ENCODE assay signal across 1 cellular context in the genomic region with DNA sequence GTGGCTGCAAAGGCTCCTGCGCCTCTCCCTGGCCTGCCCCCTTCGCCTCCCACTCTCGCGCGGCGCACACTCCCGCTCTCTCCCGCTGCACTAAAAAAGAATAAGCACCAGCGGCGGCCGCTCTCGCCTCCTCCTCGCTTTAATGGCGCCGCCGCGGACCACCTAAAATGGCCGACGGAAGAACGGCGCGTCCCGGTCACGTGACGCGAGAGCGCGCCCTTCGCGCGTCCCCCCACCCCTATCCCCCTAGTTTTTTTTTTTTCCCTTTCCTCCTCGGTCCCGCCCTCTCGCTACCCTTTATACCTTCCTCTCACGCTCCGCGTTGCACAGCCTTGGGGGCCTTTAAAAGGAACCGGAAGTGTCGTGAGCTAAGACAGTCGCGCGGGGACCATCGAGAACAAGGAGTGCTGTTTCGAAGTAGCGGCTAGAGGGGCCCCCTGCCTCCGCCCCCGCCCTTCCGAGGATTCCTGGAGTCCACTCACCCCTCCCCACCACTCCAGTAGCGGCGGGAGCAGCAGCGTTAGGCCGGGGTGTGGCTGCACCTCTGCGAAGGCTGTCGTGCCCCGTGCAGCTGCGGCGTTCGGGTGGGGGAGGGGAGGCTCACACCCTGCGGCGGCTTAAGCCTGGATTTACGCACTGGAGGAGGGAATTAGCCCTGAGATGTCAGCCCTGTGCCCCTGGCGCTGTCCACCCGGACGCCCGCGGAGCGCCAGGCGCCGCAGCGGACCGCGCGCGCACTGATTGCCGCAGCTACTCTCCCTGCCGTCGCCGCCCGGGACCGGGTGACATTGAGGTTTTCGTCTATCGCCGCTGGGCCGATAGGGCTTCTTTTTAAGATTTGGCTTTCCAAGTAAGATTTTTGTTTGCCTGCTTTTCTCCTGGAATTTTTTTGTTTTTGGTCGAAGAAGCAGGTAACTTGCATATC.
TF ChIP-seq lines count a peak whose summit lies in the region.

A gene with protein sequence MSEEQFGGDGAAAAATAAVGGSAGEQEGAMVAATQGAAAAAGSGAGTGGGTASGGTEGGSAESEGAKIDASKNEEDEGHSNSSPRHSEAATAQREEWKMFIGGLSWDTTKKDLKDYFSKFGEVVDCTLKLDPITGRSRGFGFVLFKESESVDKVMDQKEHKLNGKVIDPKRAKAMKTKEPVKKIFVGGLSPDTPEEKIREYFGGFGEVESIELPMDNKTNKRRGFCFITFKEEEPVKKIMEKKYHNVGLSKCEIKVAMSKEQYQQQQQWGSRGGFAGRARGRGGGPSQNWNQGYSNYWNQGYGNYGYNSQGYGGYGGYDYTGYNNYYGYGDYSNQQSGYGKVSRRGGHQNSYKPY (minus strand): TSS at position 176 of the 925 bp plus-strand sequence. CDS start 313 bp downstream, outside the sequence.

TF ChIP-seq in HEK293, 187 proteins besides CTCF, POLR2A, EP300 and RAD21 (continued from another document):
- TF ChIP-seq ZNF639 (tag by site-specific recombination; IDR thresholded peaks at IDR 0.05) = peak; percentile 85; the same call in 1 of the 2 replicates
- peak; percentile 81; the same call in 1 of the 2 replicates for TF ChIP-seq GFI1B (tag by site-specific recombination; IDR thresholded peaks at IDR 0.05)
- TF ChIP-seq ZNF433 (tag by site-specific recombination; IDR thresholded peaks at IDR 0.05; ENCODE audit: low read depth) = no peak
- TF ChIP-seq ZNF585B (tag by site-specific recombination; IDR thresholded peaks at IDR 0.05) = no peak
- TF ChIP-seq ZNF239 (tag by site-specific recombination; IDR thresholded peaks at IDR 0.05) = no peak
- TF ChIP-seq, protein P1, sequence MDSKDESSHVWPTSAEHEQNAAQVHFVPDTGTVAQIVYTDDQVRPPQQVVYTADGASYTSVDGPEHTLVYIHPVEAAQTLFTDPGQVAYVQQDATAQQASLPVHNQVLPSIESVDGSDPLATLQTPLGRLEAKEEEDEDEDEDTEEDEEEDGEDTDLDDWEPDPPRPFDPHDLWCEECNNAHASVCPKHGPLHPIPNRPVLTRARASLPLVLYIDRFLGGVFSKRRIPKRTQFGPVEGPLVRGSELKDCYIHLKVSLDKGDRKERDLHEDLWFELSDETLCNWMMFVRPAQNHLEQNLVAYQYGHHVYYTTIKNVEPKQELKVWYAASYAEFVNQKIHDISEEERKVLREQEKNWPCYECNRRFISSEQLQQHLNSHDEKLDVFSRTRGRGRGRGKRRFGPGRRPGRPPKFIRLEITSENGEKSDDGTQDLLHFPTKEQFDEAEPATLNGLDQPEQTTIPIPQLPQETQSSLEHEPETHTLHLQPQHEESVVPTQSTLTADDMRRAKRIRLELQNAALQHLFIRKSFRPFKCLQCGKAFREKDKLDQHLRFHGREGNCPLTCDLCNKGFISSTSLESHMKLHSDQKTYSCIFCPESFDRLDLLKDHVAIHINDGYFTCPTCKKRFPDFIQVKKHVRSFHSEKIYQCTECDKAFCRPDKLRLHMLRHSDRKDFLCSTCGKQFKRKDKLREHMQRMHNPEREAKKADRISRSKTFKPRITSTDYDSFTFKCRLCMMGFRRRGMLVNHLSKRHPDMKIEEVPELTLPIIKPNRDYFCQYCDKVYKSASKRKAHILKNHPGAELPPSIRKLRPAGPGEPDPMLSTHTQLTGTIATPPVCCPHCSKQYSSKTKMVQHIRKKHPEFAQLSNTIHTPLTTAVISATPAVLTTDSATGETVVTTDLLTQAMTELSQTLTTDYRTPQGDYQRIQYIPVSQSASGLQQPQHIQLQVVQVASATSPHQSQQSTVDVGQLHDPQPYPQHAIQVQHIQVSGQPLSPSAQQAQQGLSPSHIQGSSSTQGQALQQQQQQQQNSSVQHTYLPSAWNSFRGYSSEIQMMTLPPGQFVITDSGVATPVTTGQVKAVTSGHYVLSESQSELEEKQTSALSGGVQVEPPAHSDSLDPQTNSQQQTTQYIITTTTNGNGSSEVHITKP (tag by site-specific recombination; IDR thresholded peaks at IDR 0.05) = peak; percentile 89
- peak; percentile 77 for TF ChIP-seq KLF17 (tag by site-specific recombination; IDR thresholded peaks at IDR 0.05)
- peak; percentile 97 for TF ChIP-seq PATZ1 (tag by site-specific recombination; IDR thresholded peaks at IDR 0.05)
- TF ChIP-seq ZNF16 (tag by site-specific recombination; IDR thresholded peaks at IDR 0.05; ENCODE audit: low read depth) = no peak
- TF ChIP-seq GLIS2 (tag by site-specific recombination; IDR thresholded peaks at IDR 0.05) = peak; percentile 96
- TF ChIP-seq, protein P2, sequence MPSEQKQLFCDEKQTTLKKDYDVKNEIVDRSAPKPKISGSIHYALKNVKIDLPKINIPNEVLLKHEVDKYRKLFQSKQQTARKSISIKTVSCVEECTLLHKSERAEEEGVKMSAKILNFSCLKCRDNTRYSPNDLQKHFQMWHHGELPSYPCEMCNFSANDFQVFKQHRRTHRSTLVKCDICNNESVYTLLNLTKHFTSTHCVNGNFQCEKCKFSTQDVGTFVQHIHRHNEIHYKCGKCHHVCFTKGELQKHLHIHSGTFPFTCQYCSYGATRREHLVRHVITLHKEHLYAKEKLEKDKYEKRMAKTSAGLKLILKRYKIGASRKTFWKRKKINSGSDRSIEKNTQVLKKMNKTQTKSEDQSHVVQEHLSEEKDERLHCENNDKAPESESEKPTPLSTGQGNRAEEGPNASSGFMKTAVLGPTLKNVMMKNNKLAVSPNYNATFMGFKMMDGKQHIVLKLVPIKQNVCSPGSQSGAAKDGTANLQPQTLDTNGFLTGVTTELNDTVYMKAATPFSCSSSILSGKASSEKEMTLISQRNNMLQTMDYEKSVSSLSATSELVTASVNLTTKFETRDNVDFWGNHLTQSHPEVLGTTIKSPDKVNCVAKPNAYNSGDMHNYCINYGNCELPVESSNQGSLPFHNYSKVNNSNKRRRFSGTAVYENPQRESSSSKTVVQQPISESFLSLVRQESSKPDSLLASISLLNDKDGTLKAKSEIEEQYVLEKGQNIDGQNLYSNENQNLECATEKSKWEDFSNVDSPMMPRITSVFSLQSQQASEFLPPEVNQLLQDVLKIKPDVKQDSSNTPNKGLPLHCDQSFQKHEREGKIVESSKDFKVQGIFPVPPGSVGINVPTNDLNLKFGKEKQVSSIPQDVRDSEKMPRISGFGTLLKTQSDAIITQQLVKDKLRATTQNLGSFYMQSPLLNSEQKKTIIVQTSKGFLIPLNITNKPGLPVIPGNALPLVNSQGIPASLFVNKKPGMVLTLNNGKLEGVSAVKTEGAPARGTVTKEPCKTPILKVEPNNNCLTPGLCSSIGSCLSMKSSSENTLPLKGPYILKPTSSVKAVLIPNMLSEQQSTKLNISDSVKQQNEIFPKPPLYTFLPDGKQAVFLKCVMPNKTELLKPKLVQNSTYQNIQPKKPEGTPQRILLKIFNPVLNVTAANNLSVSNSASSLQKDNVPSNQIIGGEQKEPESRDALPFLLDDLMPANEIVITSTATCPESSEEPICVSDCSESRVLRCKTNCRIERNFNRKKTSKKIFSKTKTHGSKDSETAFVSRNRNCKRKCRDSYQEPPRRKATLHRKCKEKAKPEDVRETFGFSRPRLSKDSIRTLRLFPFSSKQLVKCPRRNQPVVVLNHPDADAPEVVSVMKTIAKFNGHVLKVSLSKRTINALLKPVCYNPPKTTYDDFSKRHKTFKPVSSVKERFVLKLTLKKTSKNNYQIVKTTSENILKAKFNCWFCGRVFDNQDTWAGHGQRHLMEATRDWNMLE (tag by site-specific recombination; conservative IDR thresholded peaks at IDR 0.05; ENCODE audit: low read depth) = peak; percentile 80
- no peak for TF ChIP-seq ZNF768 (tag by site-specific recombination; IDR thresholded peaks at IDR 0.05)
- peak; percentile 70 for TF ChIP-seq GLIS1 (tag by site-specific recombination; IDR thresholded peaks at IDR 0.05)
- TF ChIP-seq ZSCAN5A (tag by site-specific recombination; IDR thresholded peaks at IDR 0.05) = 0 out of 2 replicates have a peak, but pooled peaks have one; percentile 9
- peak; percentile 98 for TF ChIP-seq ZNF366 (tag by site-specific recombination; conservative IDR thresholded peaks at IDR 0.05)
- TF ChIP-seq MEIS1 (CRISPR knock-in tag; IDR thresholded peaks at IDR 0.05; ENCODE audit: borderline replicate concordance) = no peak
- TF ChIP-seq ZFP41 (tag by site-specific recombination; IDR thresholded peaks at IDR 0.05; ENCODE audit: borderline replicate concordance) = no peak
- 0 out of 2 replicates have a peak, but pooled peaks have one; percentile 62 for TF ChIP-seq WT1 (tag by site-specific recombination; IDR thresholded peaks at IDR 0.05)
- TF ChIP-seq ZNF157 (tag by site-specific recombination; IDR thresholded peaks at IDR 0.05) = no peak
- TF ChIP-seq KLF10 (tag by site-specific recombination; IDR thresholded peaks at IDR 0.05) = peak; percentile 91
- no peak for TF ChIP-seq ZNF140 (tag by site-specific recombination; IDR thresholded peaks at IDR 0.05)
- TF ChIP-seq ZNF792 (tag by site-specific recombination; IDR thresholded peaks at IDR 0.05) = no peak
- peak; percentile 69; the same call in 1 of the 2 replicates for TF ChIP-seq ZNF121 (tag by site-specific recombination; IDR thresholded peaks at IDR 0.05)
